ENCODE assay signal across 8 cellular contexts in genomic region chr7:85021090-85021704, GRCh38.
DNase-seq lines count a peak whose midpoint lies in the region; ATAC-seq and TF ChIP-seq lines count a peak whose summit lies in the region.
"Had no signal": no experiment of that assay in that cellular context is flagged by ENCODE, and none has a peak within 500 bp of the region (broad histone marks: within the 10 kb centered on the region; RNA-seq: fewer than 3 reads in every experiment).

No MANE protein-coding gene starts in this region.

- H3K4me1 ChIP-seq in GM23338 (ENCODE audit: insufficient read depth), result peaks cover 19% of the 10 kb centered on the region
- H3K4me1 ChIP-seq in neuronal stem cell (ENCODE audit: control insufficient read depth in 2 of 2, insufficient read depth in 1 of 2, low read depth in 1 of 2, low read length in 2 of 2), result peaks cover 4% of the 10 kb centered on the region in 2 donors

- no peak overlapping the region for H3K9ac ChIP-seq in neuronal stem cell (ENCODE audit: low read depth, low read length, poor library complexity)

- no peaks in the 10 kb centered on the region for H3K36me3 Mint-ChIP-seq in GM23338 (ENCODE audit: low read depth)
- no peaks in the 10 kb centered on the region for H3K36me3 Mint-ChIP-seq in endothelial cell (ENCODE audit: low read depth, unreplicated experiment)
- H3K36me3 Mint-ChIP-seq in T-helper 2 cell treated with Interferon-gamma antibody and Interleukin-4, amounts not matched to agents 5 μg/mL and 100 μg/mL, for 36 hours (ENCODE audit: low read depth), result no peaks in the 10 kb centered on the region
- H3K36me3 Mint-ChIP-seq: T-cell had no signal

- H3K14ac ChIP-seq in neuronal stem cell (ENCODE audit: low read length), result no peak overlapping the region

- no peak overlapping the region for H2AK5ac ChIP-seq in neuronal stem cell (ENCODE audit: low read depth, low read length)

- H4K20me1 ChIP-seq in GM23338 (replicated peaks; ENCODE audit: insufficient read depth), result no peaks in the 10 kb centered on the region

- H2BK15ac ChIP-seq in neuronal stem cell (ENCODE audit: low read length), result no peak overlapping the region

- no peaks in the 10 kb centered on the region for H3K9me2 ChIP-seq in GM23338 (ENCODE audit: insufficient read depth)

- H3K27me3 Mint-ChIP-seq in GM23338 (ENCODE audit: insufficient read depth, low read depth, poor library complexity) (no peaks in the 10 kb centered on the region), endothelial cell (ENCODE audit: unreplicated experiment) (no peaks in the 10 kb centered on the region)
- H3K27me3 Mint-ChIP-seq in T-helper 2 cell treated with Interferon-gamma antibody and Interleukin-4, amounts not matched to agents 5 μg/mL and 100 μg/mL, for 36 hours (ENCODE audit: low read depth), result peaks cover 6% of the 10 kb centered on the region

- no peak overlapping the region for H2AFZ ChIP-seq in GM23338
- no peak overlapping the region for H2AFZ ChIP-seq in neuronal stem cell (ENCODE audit: low read length)

- 100% methylated on average over 1 of the region's 4 CpGs; no CpG with 5 or more reads in 1 of the 2 donors for WGBS in neuronal stem cell (ENCODE audit: extremely low coverage in 2 of 2, insufficient read length in 2 of 2, insufficient replicate concordance in 1 of 2), 2 donors

- H3K36me3 ChIP-seq in GM23338 (ENCODE audit: insufficient read depth), result no peaks in the 10 kb centered on the region
- no peaks in the 10 kb centered on the region for H3K36me3 ChIP-seq in neuronal stem cell (replicated peaks in 1 of 2; ENCODE audit: control insufficient read depth in 2 of 2, insufficient read depth in 2 of 2, low read length in 2 of 2)

- H3K9me3 ChIP-seq in neuronal stem cell (replicated peaks in 1 of 2; ENCODE audit: control insufficient read depth in 2 of 2, insufficient read depth in 1 of 2, low read depth in 1 of 2, low read length in 2 of 2), result no peaks in the 10 kb centered on the region

- no peaks in the 10 kb centered on the region for H3K79me1 ChIP-seq in neuronal stem cell (ENCODE audit: low read depth, low read length)

- H3K79me2 ChIP-seq in GM23338 (replicated peaks; ENCODE audit: insufficient read depth), result no peaks in the 10 kb centered on the region

- no peak overlapping the region for H3K23ac ChIP-seq in neuronal stem cell (ENCODE audit: low read depth, low read length, poor library complexity)

- TF ChIP-seq CTCF in GM23338 (conservative IDR thresholded peaks at IDR 0.05; ENCODE audit: low read depth in 2 of 2) (peak; percentile 54 to 64), endothelial cell (IDR thresholded peaks at IDR 0.05; ENCODE audit: unreplicated experiment) (peak; percentile 52), retinal pigment epithelial cell (conservative IDR thresholded peaks at IDR 0.05; ENCODE audit: low read depth, low read length) (peak; percentile 64)

- H4K8ac ChIP-seq in neuronal stem cell (ENCODE audit: low read depth, low read length), result no peak overlapping the region

- no peaks in the 10 kb centered on the region for H3K27me3 ChIP-seq in GM23338 (ENCODE audit: insufficient read depth)
- no peaks in the 10 kb centered on the region for H3K27me3 ChIP-seq in neuronal stem cell (ENCODE audit: control insufficient read depth in 3 of 3, insufficient read depth in 3 of 3, low read depth in 1 of 3, low read length in 3 of 3)

- H2BK120ac ChIP-seq in neuronal stem cell (ENCODE audit: low read depth, low read length), result no peak overlapping the region

- H4K91ac ChIP-seq in neuronal stem cell (ENCODE audit: low read depth, low read length, poor library complexity), result no peak overlapping the region

- no peak overlapping the region for H3K4ac ChIP-seq in neuronal stem cell (ENCODE audit: low read length)

- H2BK12ac ChIP-seq in neuronal stem cell (ENCODE audit: low read length), result no peak overlapping the region

- H3K27ac Mint-ChIP-seq in GM23338, result no peak overlapping the region
- H3K27ac Mint-ChIP-seq in endothelial cell (ENCODE audit: unreplicated experiment), result no peak overlapping the region
- H3K27ac Mint-ChIP-seq in T-helper 2 cell treated with Interferon-gamma antibody and Interleukin-4, amounts not matched to agents 5 μg/mL and 100 μg/mL, for 36 hours, result no peak overlapping the region
- H3K27ac Mint-ChIP-seq: T-cell had no signal

- ATAC-seq in GM23338 (no peak), GM21526 (IDR thresholded peaks at IDR 0.05; ENCODE audit: low FRiP score, unreplicated experiment) (no peak)
- ATAC-seq: T-cell had no signal

- H3K4me2 ChIP-seq in GM23338 (no peak overlapping the region), neuronal stem cell (ENCODE audit: insufficient read depth, low read length, poor library complexity, severe bottlenecking) (no peak overlapping the region)

- no peaks in the 10 kb centered on the region for H3K9me3 Mint-ChIP-seq in GM23338
- no peaks in the 10 kb centered on the region for H3K9me3 Mint-ChIP-seq in endothelial cell (ENCODE audit: unreplicated experiment)
- H3K9me3 Mint-ChIP-seq in T-helper 2 cell treated with Interferon-gamma antibody and Interleukin-4, amounts not matched to agents 5 μg/mL and 100 μg/mL, for 36 hours, result no peaks in the 10 kb centered on the region
- H3K9me3 Mint-ChIP-seq: T-cell had no signal

- H3K27ac ChIP-seq in GM23338 (ENCODE audit: low read depth), result no peak overlapping the region
- no peak overlapping the region for H3K27ac ChIP-seq in neuronal stem cell (replicated peaks; ENCODE audit: low read length)

- H3K4me3 Mint-ChIP-seq in GM23338, result no peak overlapping the region
- no peak overlapping the region for H3K4me3 Mint-ChIP-seq in endothelial cell (ENCODE audit: unreplicated experiment)
- no peak overlapping the region for H3K4me3 Mint-ChIP-seq in T-helper 2 cell treated with Interferon-gamma antibody and Interleukin-4, amounts not matched to agents 5 μg/mL and 100 μg/mL, for 36 hours
- H3K4me3 Mint-ChIP-seq: T-cell had no signal

- H3K4me3 ChIP-seq in GM23338 (no peak overlapping the region), retinal pigment epithelial cell (ENCODE audit: low read length) (no peak overlapping the region), neuronal stem cell (ENCODE audit: low read length in 2 of 2) (no peak overlapping the region)

- no peaks in the 10 kb centered on the region for H3F3A ChIP-seq in GM23338 (replicated peaks; ENCODE audit: low read depth)

- no peak overlapping the region for H3K18ac ChIP-seq in neuronal stem cell (ENCODE audit: low read length)

- H3K4me1 Mint-ChIP-seq in GM23338 (peaks cover 20% of the 10 kb centered on the region), endothelial cell (ENCODE audit: unreplicated experiment) (no peaks in the 10 kb centered on the region)
- no peaks in the 10 kb centered on the region for H3K4me1 Mint-ChIP-seq in T-helper 2 cell treated with Interferon-gamma antibody and Interleukin-4, amounts not matched to agents 5 μg/mL and 100 μg/mL, for 36 hours (ENCODE audit: low read depth)
- H3K4me1 Mint-ChIP-seq: T-cell had no signal

- H2BK5ac ChIP-seq in neuronal stem cell (ENCODE audit: low read length), result no peak overlapping the region

- DNase-seq in GM23338 (ENCODE audit: low spot score) (peak; percentile 32), NCI-H446 treated with DMSO at 0.1 percent for 48 hours (lab: John Stamatoyannopoulos, UW) (peak; percentile 16), endothelial cell (ENCODE audit: low spot score) (no peak), retinal pigment epithelial cell (ENCODE audit: low read depth) (no peak), neuronal stem cell (ENCODE audit: low spot score) (no peak)
- no peak for DNase-seq in T-helper 2 cell treated with Interferon-gamma antibody and Interleukin-4, amounts not matched to agents 5 μg/mL and 100 μg/mL, for 36 hours (ENCODE audit: low spot score)
- DNase-seq: T-cell had no signal

TF ChIP-seq in GM23338, 12 proteins besides CTCF, POLR2A, EP300 and RAD21 (continues in another document):
- TF ChIP-seq ZNF114 (CRISPR knock-in tag; IDR thresholded peaks at IDR 0.05), result no peak

Comparison
In these comparisons a context has a peak if more than half of its experiments do, and no peak if none do; other contexts are left out.
1. DNase-seq: peak in GM23338 (single experiment) and NCI-H446 treated with DMSO at 0.1 percent for 48 hours (single experiment); none in endothelial cell (single experiment), retinal pigment epithelial cell (single experiment), neuronal stem cell (single experiment) and T-helper 2 cell treated with Interferon-gamma antibody and Interleukin-4, amounts not matched to agents 5 μg/mL and 100 μg/mL, for 36 hours (single experiment).
2. Peak in every context shown above with its lines, with median percentiles within 50 percentile points of each other: CTCF ChIP-seq.